ENCODE assay signal across 18 cellular contexts in genomic region chr7:137873979-137874378, GRCh38. TPM values are rescaled to one million over a fixed set of nuclear protein-coding genes. Genes with fewer than 3 reads are reported as not detected.
A peak's percentile ranks its signal among the peaks of the same experiment; 100 is the strongest.
DNase-seq lines count a peak whose midpoint lies in the region; ATAC-seq and TF ChIP-seq lines count a peak whose summit lies in the region.
"Had no signal": no experiment of that assay in that cellular context is flagged by ENCODE, and none has a peak within 500 bp of the region (broad histone marks: within the 10 kb centered on the region; RNA-seq: fewer than 3 reads in every experiment).

No MANE protein-coding gene starts in this region.

- POLR2A ChIA-PET in activated CD8-positive, alpha-beta T cell treated with anti-CD3 and anti-CD28 coated beads for 36 hours (lab: Charles Lee) = no interaction called here
- POLR2A ChIA-PET in activated CD8-positive, alpha-beta T cell treated with anti-CD3 and anti-CD28 coated beads, Interleukin-2, amount 10 ng/mL, durations not matched to agents 7 days and 5 days (lab: Charles Lee) = no interaction called here

- H3K36me3 ChIP-seq in iPS-20b (ENCODE audit: insufficient read depth, low read depth, low read length) = peaks cover 19% of the 10 kb centered on the region

- TF ChIP-seq CTCF in activated CD8-positive, alpha-beta T cell treated with anti-CD3 and anti-CD28 coated beads for 36 hours (IDR thresholded peaks at IDR 0.05) = no peak

- peak overlapping the region; percentile 88 for H3K27ac Mint-ChIP-seq in activated CD8-positive, alpha-beta T cell treated with anti-CD3 and anti-CD28 coated beads for 36 hours
- no peak overlapping the region for H3K27ac Mint-ChIP-seq in activated CD8-positive, alpha-beta T cell treated with anti-CD3 and anti-CD28 coated beads, Interleukin-2, amount 10 ng/mL, durations not matched to agents 7 days and 5 days
- H3K27ac Mint-ChIP-seq in activated T-helper 2 cell treated with anti-CD3 and anti-CD28 coated beads, Interferon-gamma antibody, Interleukin-2, Interleukin-4, amounts not matched to agents 10 μg/mL and 5 μg/mL and 100 μg/mL, durations not matched to agents 14 hours and 24 hours and 36 hours = peak overlapping the region; percentile 68
- H3K27ac Mint-ChIP-seq in stimulated activated naive CD8-positive, alpha-beta T cell treated with anti-CD3 and anti-CD28 coated beads, Interleukin-15, Interleukin-2, amounts not matched to agents 100 ng/mL and 50 ng/mL, for 24 hours = peak overlapping the region; percentile 94

- H3K4me1 ChIP-seq in iPS-20b (ENCODE audit: insufficient read depth, low read length) = peaks cover 43% of the 10 kb centered on the region

- no peaks in the 10 kb centered on the region for H3K27me3 Mint-ChIP-seq in activated CD8-positive, alpha-beta T cell treated with anti-CD3 and anti-CD28 coated beads for 36 hours
- H3K27me3 Mint-ChIP-seq in activated CD8-positive, alpha-beta T cell treated with anti-CD3 and anti-CD28 coated beads, Interleukin-2, amount 10 ng/mL, durations not matched to agents 7 days and 5 days (ENCODE audit: low read depth) = no peaks in the 10 kb centered on the region
- no peaks in the 10 kb centered on the region for H3K27me3 Mint-ChIP-seq in activated T-helper 2 cell treated with anti-CD3 and anti-CD28 coated beads, Interferon-gamma antibody, Interleukin-2, Interleukin-4, amounts not matched to agents 10 μg/mL and 5 μg/mL and 100 μg/mL, durations not matched to agents 14 hours and 24 hours and 36 hours (ENCODE audit: low read depth)
- no peaks in the 10 kb centered on the region for H3K27me3 Mint-ChIP-seq in stimulated activated naive CD8-positive, alpha-beta T cell treated with anti-CD3 and anti-CD28 coated beads, Interleukin-15, Interleukin-2, amounts not matched to agents 100 ng/mL and 50 ng/mL, for 24 hours
- H3K27me3 Mint-ChIP-seq: CD4-positive, alpha-beta memory T cell had no signal

- peaks cover 3% of the 10 kb centered on the region; the same call in 1 of the 2 replicates for H3K9me3 ChIP-seq in iPS-20b (ENCODE audit: insufficient read depth, low read depth, low read length)
- H3K9me3 ChIP-seq: A549, MG63 had no signal

- intact Hi-C loops in activated CD8-positive, alpha-beta T cell treated with anti-CD3 and anti-CD28 coated beads for 36 hours (cut with micrococcal nuclease) = no loop called here
- intact Hi-C loops in activated T-helper 2 cell treated with anti-CD3 and anti-CD28 coated beads, Interferon-gamma antibody, Interleukin-2, Interleukin-4, amounts not matched to agents 10 μg/mL and 5 μg/mL and 100 μg/mL, durations not matched to agents 14 hours and 24 hours and 36 hours (cut with micrococcal nuclease) = loop anchor here (2.0 kb wide), 1 partner anchor 21 kb away; no protein-coding TSS in a partner anchor
- intact Hi-C loops in head of caudate nucleus (cut with DNase I) = no loop called here

- no peak overlapping the region for H3K9ac ChIP-seq in iPS-20b (ENCODE audit: low read depth, low read length)

- H3K27ac ChIP-seq in iPS-20b (ENCODE audit: low read length) = peak overlapping the region; percentile 52
- H3K27ac ChIP-seq: A549 had no signal

- H3K9me3 Mint-ChIP-seq in activated CD8-positive, alpha-beta T cell treated with anti-CD3 and anti-CD28 coated beads for 36 hours = no peaks in the 10 kb centered on the region
- H3K9me3 Mint-ChIP-seq in activated CD8-positive, alpha-beta T cell treated with anti-CD3 and anti-CD28 coated beads, Interleukin-2, amount 10 ng/mL, durations not matched to agents 7 days and 5 days (ENCODE audit: insufficient read depth) = no peaks in the 10 kb centered on the region
- no peaks in the 10 kb centered on the region for H3K9me3 Mint-ChIP-seq in activated T-helper 2 cell treated with anti-CD3 and anti-CD28 coated beads, Interferon-gamma antibody, Interleukin-2, Interleukin-4, amounts not matched to agents 10 μg/mL and 5 μg/mL and 100 μg/mL, durations not matched to agents 14 hours and 24 hours and 36 hours
- no peaks in the 10 kb centered on the region for H3K9me3 Mint-ChIP-seq in stimulated activated naive CD8-positive, alpha-beta T cell treated with anti-CD3 and anti-CD28 coated beads, Interleukin-15, Interleukin-2, amounts not matched to agents 100 ng/mL and 50 ng/mL, for 24 hours
- H3K9me3 Mint-ChIP-seq: CD4-positive, alpha-beta memory T cell had no signal

- CTCF ChIA-PET in activated CD8-positive, alpha-beta T cell treated with anti-CD3 and anti-CD28 coated beads for 36 hours (lab: Charles Lee) = no interaction called here
- CTCF ChIA-PET in activated CD8-positive, alpha-beta T cell treated with anti-CD3 and anti-CD28 coated beads, Interleukin-2, amount 10 ng/mL, durations not matched to agents 7 days and 5 days (lab: Charles Lee) = no interaction called here

- H3K4me3 Mint-ChIP-seq in activated CD8-positive, alpha-beta T cell treated with anti-CD3 and anti-CD28 coated beads for 36 hours = no peak overlapping the region
- H3K4me3 Mint-ChIP-seq in activated CD8-positive, alpha-beta T cell treated with anti-CD3 and anti-CD28 coated beads, Interleukin-2, amount 10 ng/mL, durations not matched to agents 7 days and 5 days = no peak overlapping the region
- no peak overlapping the region for H3K4me3 Mint-ChIP-seq in activated T-helper 2 cell treated with anti-CD3 and anti-CD28 coated beads, Interferon-gamma antibody, Interleukin-2, Interleukin-4, amounts not matched to agents 10 μg/mL and 5 μg/mL and 100 μg/mL, durations not matched to agents 14 hours and 24 hours and 36 hours (ENCODE audit: low read depth)
- peak overlapping the region; percentile 73 for H3K4me3 Mint-ChIP-seq in stimulated activated naive CD8-positive, alpha-beta T cell treated with anti-CD3 and anti-CD28 coated beads, Interleukin-15, Interleukin-2, amounts not matched to agents 100 ng/mL and 50 ng/mL, for 24 hours
- H3K4me3 Mint-ChIP-seq: CD4-positive, alpha-beta memory T cell had no signal

- H3K27me3 ChIP-seq in iPS-20b (ENCODE audit: insufficient read depth, low read length) = no peaks in the 10 kb centered on the region
- H3K27me3 ChIP-seq: dorsolateral prefrontal cortex, MG63 had no signal

- peaks cover 24% of the 10 kb centered on the region for H3K4me1 Mint-ChIP-seq in activated CD8-positive, alpha-beta T cell treated with anti-CD3 and anti-CD28 coated beads for 36 hours (ENCODE audit: low read depth)
- peaks cover 7% of the 10 kb centered on the region for H3K4me1 Mint-ChIP-seq in activated CD8-positive, alpha-beta T cell treated with anti-CD3 and anti-CD28 coated beads, Interleukin-2, amount 10 ng/mL, durations not matched to agents 7 days and 5 days (ENCODE audit: low read depth)
- peaks cover 21% of the 10 kb centered on the region for H3K4me1 Mint-ChIP-seq in activated T-helper 2 cell treated with anti-CD3 and anti-CD28 coated beads, Interferon-gamma antibody, Interleukin-2, Interleukin-4, amounts not matched to agents 10 μg/mL and 5 μg/mL and 100 μg/mL, durations not matched to agents 14 hours and 24 hours and 36 hours (ENCODE audit: low read depth)
- peaks cover 42% of the 10 kb centered on the region for H3K4me1 Mint-ChIP-seq in stimulated activated naive CD8-positive, alpha-beta T cell treated with anti-CD3 and anti-CD28 coated beads, Interleukin-15, Interleukin-2, amounts not matched to agents 100 ng/mL and 50 ng/mL, for 24 hours (ENCODE audit: low read depth)
- H3K4me1 Mint-ChIP-seq: CD4-positive, alpha-beta memory T cell had no signal

- H3K36me3 Mint-ChIP-seq in activated CD8-positive, alpha-beta T cell treated with anti-CD3 and anti-CD28 coated beads for 36 hours (ENCODE audit: low read depth) = peaks cover 31% of the 10 kb centered on the region
- H3K36me3 Mint-ChIP-seq in activated CD8-positive, alpha-beta T cell treated with anti-CD3 and anti-CD28 coated beads, Interleukin-2, amount 10 ng/mL, durations not matched to agents 7 days and 5 days (ENCODE audit: low read depth) = peaks cover 10% of the 10 kb centered on the region
- peaks cover 50% of the 10 kb centered on the region for H3K36me3 Mint-ChIP-seq in activated T-helper 2 cell treated with anti-CD3 and anti-CD28 coated beads, Interferon-gamma antibody, Interleukin-2, Interleukin-4, amounts not matched to agents 10 μg/mL and 5 μg/mL and 100 μg/mL, durations not matched to agents 14 hours and 24 hours and 36 hours (ENCODE audit: low read depth)
- H3K36me3 Mint-ChIP-seq in stimulated activated naive CD8-positive, alpha-beta T cell treated with anti-CD3 and anti-CD28 coated beads, Interleukin-15, Interleukin-2, amounts not matched to agents 100 ng/mL and 50 ng/mL, for 24 hours (ENCODE audit: low read depth) = peaks cover 73% of the 10 kb centered on the region

- peak; percentile 53 for ATAC-seq in activated CD8-positive, alpha-beta T cell treated with anti-CD3 and anti-CD28 coated beads for 36 hours
- ATAC-seq in activated CD8-positive, alpha-beta T cell treated with anti-CD3 and anti-CD28 coated beads, Interleukin-2, amount 10 ng/mL, durations not matched to agents 7 days and 5 days = no peak
- no peak for ATAC-seq in HG03520 (IDR thresholded peaks at IDR 0.05; ENCODE audit: unreplicated experiment)
- ATAC-seq: A549, esophagus mucosa, PC-3 had no signal

- no peak for DNase-seq in activated CD8-positive, alpha-beta T cell treated with anti-CD3 and anti-CD28 coated beads for 36 hours
- no peak for DNase-seq in activated CD8-positive, alpha-beta T cell treated with anti-CD3 and anti-CD28 coated beads, Interleukin-2, amount 10 ng/mL, durations not matched to agents 7 days and 5 days
- DNase-seq in activated T-helper 2 cell treated with anti-CD3 and anti-CD28 coated beads, Interferon-gamma antibody, Interleukin-2, Interleukin-4, amounts not matched to agents 10 μg/mL and 5 μg/mL and 100 μg/mL, durations not matched to agents 14 hours and 24 hours and 36 hours (ENCODE audit: low spot score) = no peak
- DNase-seq in NCI-H2196 treated with DMSO at 0.1 percent for 48 hours (lab: John Stamatoyannopoulos, UW; ENCODE audit: unreplicated experiment) (no peak), head of caudate nucleus (no peak)
- DNase-seq: activated effector memory CD4-positive, alpha-beta T cell treated with anti-CD3 and anti-CD28 coated beads, Interleukin-2, amount 50 U/mL, for 16 hours; CD4-positive, alpha-beta memory T cell; dorsolateral prefrontal cortex; MG63; NCI-H187 treated with DMSO at 0.1 percent for 48 hours; NCI-H524 treated with DMSO at 0.1 percent for 48 hours; PC-3; small intestine had no signal

- H3K4me3 ChIP-seq in iPS-20b (ENCODE audit: low read length) = no peak overlapping the region
- H3K4me3 ChIP-seq: A549, dorsolateral prefrontal cortex, MG63 had no signal

RNA-seq across cellular contexts. Expression of gene DGKI, which starts 27.2 kb away (rescaled TPM):
- under 1 TPM; 0.38 to 0.65 TPM for total RNA-seq in activated CD8-positive, alpha-beta T cell treated with anti-CD3 and anti-CD28 coated beads for 36 hours
- total RNA-seq in activated CD8-positive, alpha-beta T cell treated with anti-CD3 and anti-CD28 coated beads, Interleukin-2, amount 10 ng/mL, durations not matched to agents 7 days and 5 days = not detected
- total RNA-seq in activated T-helper 2 cell treated with anti-CD3 and anti-CD28 coated beads, Interferon-gamma antibody, Interleukin-2, Interleukin-4, amounts not matched to agents 10 μg/mL and 5 μg/mL and 100 μg/mL, durations not matched to agents 14 hours and 24 hours and 36 hours = 2.8 and 3.9 TPM in 2 replicates
- total RNA-seq: PC-3 had no signal
